Comparison of ENCODE assay signal across 8 cellular contexts in genomic region chr7:97971990-97972943, GRCh38. TPM values are rescaled to one million over a fixed set of nuclear protein-coding genes. Genes with fewer than 3 reads are reported as not detected.
DNase-seq lines count a peak whose midpoint lies in the region; ATAC-seq and TF ChIP-seq lines count a peak whose summit lies in the region.

No MANE protein-coding gene starts in this region.

- intact Hi-C loops in mucosa of descending colon (cut with DNase I, micrococcal nuclease): no loop called here

- no peaks in the 10 kb centered on the region for H3K27me3 ChIP-seq in HL-60 (ENCODE audit: insufficient read depth, poor library complexity, severe bottlenecking)

- ATAC-seq in GM19467 (IDR thresholded peaks at IDR 0.05; ENCODE audit: unreplicated experiment) (peak; percentile 97), mucosa of descending colon (peak; percentile 98)

- H3K4me3 ChIP-seq in HL-60 (replicated peaks; ENCODE audit: insufficient read depth, low read length): peak overlapping the region; percentile 95
- H3K4me3 ChIP-seq in mucosa of descending colon: peak overlapping the region; percentile 98

- peaks cover 3% of the 10 kb centered on the region for H3K4me1 ChIP-seq in mucosa of descending colon (ENCODE audit: low read depth)

- H3K9me3 ChIP-seq in mucosa of descending colon: no peaks in the 10 kb centered on the region

- TF ChIP-seq CTCF in HL-60 (IDR thresholded peaks at IDR 0.05; ENCODE audit: insufficient read depth, low read length) (peak; percentile 13), mucosa of descending colon (IDR thresholded peaks at IDR 0.05) (no peak)

- H3K36me3 ChIP-seq in mucosa of descending colon (ENCODE audit: low read depth): no peaks in the 10 kb centered on the region

- DNase-seq in Caki2 (ENCODE audit: low read depth): peak; percentile 78
- peak; percentile 72 to 88 for DNase-seq in HL-60 (ENCODE audit: low read depth in 1 of 2, low spot score in 1 of 2)
- peak; percentile 72 for DNase-seq in NOMO-1 treated with DMSO at 0.1 percent for 48 hours (lab: John Stamatoyannopoulos, UW; ENCODE audit: unreplicated experiment)
- peak; percentile 91 for DNase-seq in activated CD8-positive, alpha-beta memory T cell treated with anti-CD3 and anti-CD28 coated beads, Interleukin-2, amount 50 U/mL, for 48 hours
- peak; percentile 82 for DNase-seq in epidermal melanocyte (ENCODE audit: insufficient read length, low spot score)
- peak; percentile 88 to 92 (median 90) for DNase-seq in mucosa of descending colon
- DNase-seq in stimulated activated CD8-positive, alpha-beta memory T cell treated with anti-CD3 and anti-CD28 coated beads, Interleukin-4, amount 100 ng/mL, for 24 hours (ENCODE audit: low read depth): peak; percentile 74

- in situ Hi-C loops in Caki2 (cut with HindIII; ENCODE audit: low pct_unique_long_range_greater_than_20kb, low sequenced_read_pairs): no loop called here

- peak overlapping the region; percentile 82 for H3K27ac ChIP-seq in HL-60 (replicated peaks)

RNA-seq across cellular contexts. Expression of gene OCM2, which starts 17.7 kb away (rescaled TPM):
- not detected in 2 replicates for total RNA-seq in Caki2 (2014; rRNA removed; shearing (Covaris generic); ENCODE audit: low replicate concordance)
- total RNA-seq in mucosa of descending colon: not detected

Comparison
In these comparisons a context has a peak if more than half of its experiments do, and no peak if none do; other contexts are left out.
1. Peak in every context shown above with its lines: DNase-seq, ATAC-seq, H3K4me3 ChIP-seq and H3K27ac ChIP-seq.